ENCODE assay signal across 16 cellular contexts in the genomic region with DNA sequence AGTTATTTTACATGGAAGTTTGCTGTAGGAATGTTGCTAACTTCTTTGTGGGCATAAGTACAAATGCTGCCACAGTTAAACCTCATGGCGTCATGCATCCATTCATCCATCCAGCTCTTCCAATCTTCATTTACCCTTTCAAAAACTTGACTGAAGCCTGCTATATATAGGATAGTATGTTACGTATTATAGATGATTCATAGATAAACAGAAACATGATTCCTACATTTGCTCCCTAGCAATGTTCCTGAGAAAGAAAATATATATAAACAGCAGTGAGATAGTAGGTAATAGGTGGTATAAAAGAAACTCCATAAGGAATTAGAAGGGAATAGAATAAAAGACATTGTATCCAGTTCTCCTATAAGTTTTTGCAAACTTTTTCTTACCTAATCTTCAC.
"Had no signal": no experiment of that assay in that cellular context is flagged by ENCODE, and none has a peak within 500 bp of the region (broad histone marks: within the 10 kb centered on the region; RNA-seq: fewer than 3 reads in every experiment).

No MANE protein-coding gene starts in this region.

- DNase-seq: dermis blood vessel endothelial cell; left ventricle myocardium superior; lower lobe of right lung; naive B cell; nephron progenitor cell; nucleus accumbens; right cardiac atrium; spleen; stimulated activated CD4-positive, alpha-beta T cell treated with anti-CD3 and anti-CD28 coated beads, Interleukin-4, amount 100 ng/mL, for 4 hours; stimulated activated naive CD8-positive, alpha-beta T cell treated with anti-CD3 and anti-CD28 coated beads, Interleukin-15, Interleukin-2, amounts not matched to agents 100 U/mL and 50 U/mL, for 24 hours; thyroid gland had no signal

- H3K9me3 ChIP-seq: lower lobe of right lung, prostate gland, spleen, thyroid gland had no signal

- H3K4me3 ChIP-seq: coronary artery, lower lobe of right lung, prostate gland, skin epidermis, spleen, thyroid gland had no signal

- FAIRE-seq: frontal cortex, keratinocyte had no signal

- H3K4me1 ChIP-seq: lower lobe of right lung, prostate gland, spleen, thyroid gland had no signal

- H3K27me3 ChIP-seq: thyroid gland had no signal

- H3K27ac ChIP-seq: coronary artery, lower lobe of right lung, prostate gland, skin epidermis, spleen, thyroid gland had no signal

- H3K36me3 ChIP-seq: lower lobe of right lung, prostate gland, spleen, thyroid gland had no signal
